15 cellular contexts compared by ENCODE assay signal in the genomic region with DNA sequence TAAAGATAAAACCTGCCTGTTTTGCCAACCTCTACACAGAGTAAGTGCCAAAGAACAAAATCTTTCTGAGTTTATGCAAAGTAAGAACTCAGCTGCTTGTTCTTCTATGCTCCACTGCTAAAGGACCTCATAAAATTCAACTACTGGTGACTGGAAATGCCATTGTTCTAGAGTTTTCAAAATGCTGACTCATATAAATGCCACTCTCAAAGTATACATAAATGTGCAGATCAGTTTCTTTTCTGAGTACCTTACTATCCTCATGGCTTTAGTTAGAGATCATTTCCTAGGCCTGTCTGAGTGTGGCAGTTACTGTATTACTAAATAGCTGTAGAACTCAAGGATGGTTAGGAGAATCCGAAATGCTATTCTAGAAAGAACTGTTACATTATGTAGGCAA. TPM values are rescaled to one million over a fixed set of nuclear protein-coding genes. Genes with fewer than 3 reads are reported as not detected.
DNase-seq lines count a peak whose midpoint lies in the region; ATAC-seq and TF ChIP-seq lines count a peak whose summit lies in the region.
"Had no signal": no experiment of that assay in that cellular context is flagged by ENCODE, and none has a peak within 500 bp of the region (broad histone marks: within the 10 kb centered on the region; RNA-seq: fewer than 3 reads in every experiment).

No MANE protein-coding gene starts in this region.

- no peak overlapping the region for H3K23ac ChIP-seq in neuronal stem cell (ENCODE audit: low read depth, low read length, poor library complexity)

- H3K4ac ChIP-seq in neuronal stem cell (ENCODE audit: low read length) = no peak overlapping the region

- H3K27me3 ChIP-seq in A673 (replicated peaks; ENCODE audit: insufficient read depth, low read depth, low read length, poor library complexity) = no peaks in the 10 kb centered on the region
- no peaks in the 10 kb centered on the region for H3K27me3 ChIP-seq in Karpas-422 (ENCODE audit: low read length)
- no peaks in the 10 kb centered on the region for H3K27me3 ChIP-seq in neuronal stem cell (ENCODE audit: control insufficient read depth in 3 of 3, insufficient read depth in 3 of 3, low read depth in 1 of 3, low read length in 3 of 3)
- H3K27me3 ChIP-seq: cardiac muscle cell had no signal

- no peak overlapping the region for H3K4me3 Mint-ChIP-seq in chondrocyte (ENCODE audit: unreplicated experiment)
- H3K4me3 Mint-ChIP-seq in stimulated activated memory B cell treated with anti-CD40 and anti-IgM and Interleukin-4, amounts not matched to agents 10 μg/mL and 1 μg/mL and 100 μg/mL, for 72 hours = no peak overlapping the region
- H3K4me3 Mint-ChIP-seq in activated CD4-positive, alpha-beta memory T cell treated with anti-CD3 and anti-CD28 coated beads for 36 hours = no peak overlapping the region
- H3K4me3 Mint-ChIP-seq: activated T-cell treated with anti-CD3 and anti-CD28 coated beads, Interleukin-2, amount 50 U/mL, for 24 hours had no signal

- no peak overlapping the region for H2BK5ac ChIP-seq in neuronal stem cell (ENCODE audit: low read length)

- BruUV-seq in A673 (replicated peaks; lab: Mats Ljungman, UMichigan) = no TSS peak

- ATAC-seq in stimulated activated memory B cell treated with anti-CD40 and anti-IgM and Interleukin-4, amounts not matched to agents 10 μg/mL and 1 μg/mL and 100 μg/mL, for 72 hours = no peak
- ATAC-seq in HG03108 (IDR thresholded peaks at IDR 0.05; ENCODE audit: unreplicated experiment) = no peak

- H3K14ac ChIP-seq in neuronal stem cell (ENCODE audit: low read length) = no peak overlapping the region

- no peaks in the 10 kb centered on the region for H3K27me3 Mint-ChIP-seq in chondrocyte (ENCODE audit: low read depth)
- no peaks in the 10 kb centered on the region for H3K27me3 Mint-ChIP-seq in stimulated activated memory B cell treated with anti-CD40 and anti-IgM and Interleukin-4, amounts not matched to agents 10 μg/mL and 1 μg/mL and 100 μg/mL, for 72 hours
- H3K27me3 Mint-ChIP-seq in activated CD4-positive, alpha-beta memory T cell treated with anti-CD3 and anti-CD28 coated beads for 36 hours = no peaks in the 10 kb centered on the region
- H3K27me3 Mint-ChIP-seq: activated T-cell treated with anti-CD3 and anti-CD28 coated beads, Interleukin-2, amount 50 U/mL, for 24 hours had no signal

- no peak overlapping the region for H3K9ac ChIP-seq in Karpas-422 (ENCODE audit: low read length)
- no peak overlapping the region for H3K9ac ChIP-seq in neuronal stem cell (ENCODE audit: low read depth, low read length, poor library complexity)

- peaks cover 69% of the 10 kb centered on the region for H3K4me1 Mint-ChIP-seq in chondrocyte (ENCODE audit: low read depth)
- H3K4me1 Mint-ChIP-seq in stimulated activated memory B cell treated with anti-CD40 and anti-IgM and Interleukin-4, amounts not matched to agents 10 μg/mL and 1 μg/mL and 100 μg/mL, for 72 hours = peaks cover 13% of the 10 kb centered on the region
- peaks cover 4% of the 10 kb centered on the region for H3K4me1 Mint-ChIP-seq in activated CD4-positive, alpha-beta memory T cell treated with anti-CD3 and anti-CD28 coated beads for 36 hours (ENCODE audit: low read depth)

- H3K27ac Mint-ChIP-seq in chondrocyte (ENCODE audit: unreplicated experiment) = peak overlapping the region; percentile 18
- no peak overlapping the region for H3K27ac Mint-ChIP-seq in stimulated activated memory B cell treated with anti-CD40 and anti-IgM and Interleukin-4, amounts not matched to agents 10 μg/mL and 1 μg/mL and 100 μg/mL, for 72 hours
- no peak overlapping the region for H3K27ac Mint-ChIP-seq in activated CD4-positive, alpha-beta memory T cell treated with anti-CD3 and anti-CD28 coated beads for 36 hours
- H3K27ac Mint-ChIP-seq: activated T-cell treated with anti-CD3 and anti-CD28 coated beads, Interleukin-2, amount 50 U/mL, for 24 hours had no signal

- H3K79me2 ChIP-seq in Karpas-422 (ENCODE audit: low read length) = peaks cover 23% of the 10 kb centered on the region

- peak overlapping the region; percentile 29 for H3K4me2 ChIP-seq in Karpas-422 (ENCODE audit: low read depth, low read length, poor library complexity, severe bottlenecking)
- no peak overlapping the region for H3K4me2 ChIP-seq in neuronal stem cell (ENCODE audit: insufficient read depth, low read length, poor library complexity, severe bottlenecking)

- no peak overlapping the region for H2BK12ac ChIP-seq in neuronal stem cell (ENCODE audit: low read length)

- no peaks in the 10 kb centered on the region for H3K9me3 Mint-ChIP-seq in chondrocyte (ENCODE audit: low read depth)
- H3K9me3 Mint-ChIP-seq in stimulated activated memory B cell treated with anti-CD40 and anti-IgM and Interleukin-4, amounts not matched to agents 10 μg/mL and 1 μg/mL and 100 μg/mL, for 72 hours = no peaks in the 10 kb centered on the region
- H3K9me3 Mint-ChIP-seq in activated CD4-positive, alpha-beta memory T cell treated with anti-CD3 and anti-CD28 coated beads for 36 hours = no peaks in the 10 kb centered on the region
- H3K9me3 Mint-ChIP-seq: activated T-cell treated with anti-CD3 and anti-CD28 coated beads, Interleukin-2, amount 50 U/mL, for 24 hours had no signal

- H3K27ac ChIP-seq in A673 (ENCODE audit: low read depth, low read length, poor library complexity, severe bottlenecking) = peak overlapping the region; percentile 37
- H3K27ac ChIP-seq in Karpas-422 (ENCODE audit: low read length) = peak overlapping the region; percentile 62
- H3K27ac ChIP-seq in neuronal stem cell (replicated peaks; ENCODE audit: low read length) = no peak overlapping the region

- no peak for TF ChIP-seq CTCF in A673 (conservative IDR thresholded peaks at IDR 0.05; ENCODE audit: low read depth, low read length)
- peak; percentile 23 for TF ChIP-seq CTCF in chondrocyte (IDR thresholded peaks at IDR 0.05)

- H3K36me3 ChIP-seq in A673 (ENCODE audit: insufficient read depth, low read length, poor library complexity, severe bottlenecking) (no peaks in the 10 kb centered on the region), Karpas-422 (ENCODE audit: insufficient read depth, low read length) (no peaks in the 10 kb centered on the region), neuronal stem cell (replicated peaks in 1 of 2; ENCODE audit: control insufficient read depth in 2 of 2, insufficient read depth in 2 of 2, low read length in 2 of 2) (peaks cover 0 to 46% of the 10 kb centered on the region in 2 donors)
- H3K36me3 ChIP-seq: cardiac muscle cell had no signal

- H3K9me3 ChIP-seq in A673 (ENCODE audit: low read depth, low read length, poor library complexity, severe bottlenecking) = no peaks in the 10 kb centered on the region
- no peaks in the 10 kb centered on the region for H3K9me3 ChIP-seq in Karpas-422 (ENCODE audit: low read length)
- no peaks in the 10 kb centered on the region for H3K9me3 ChIP-seq in neuronal stem cell (replicated peaks in 1 of 2; ENCODE audit: control insufficient read depth in 2 of 2, insufficient read depth in 1 of 2, low read depth in 1 of 2, low read length in 2 of 2)

- H2BK120ac ChIP-seq in neuronal stem cell (ENCODE audit: low read depth, low read length) = no peak overlapping the region

- H2AFZ ChIP-seq in Karpas-422 (ENCODE audit: low read length) (no peak overlapping the region), neuronal stem cell (ENCODE audit: low read length) (no peak overlapping the region)

- CTCF ChIA-PET in A673 (lab: Charles Lee) = interaction anchor here (0.5 to 1.4 kb wide), 3 partner anchors 68 to 183 kb away, joined by 3 to 4 read pairs (median 3); no protein-coding TSS in a partner anchor
- CTCF ChIA-PET in activated CD4-positive, alpha-beta memory T cell treated with anti-CD3 and anti-CD28 coated beads for 36 hours (lab: Charles Lee) = interaction anchor here (0.9 to 3.3 kb wide), 6 partner anchors 24 to 88 kb away, joined by 3 to 32 read pairs (median 6); partner anchors contain the start of genes FARS2 and LYRM4

- intact Hi-C loops in A673 (cut with micrococcal nuclease; ENCODE audit: unreplicated experiment) = loop anchor here (5.0 kb wide), 1 partner anchor 172 kb away; no protein-coding TSS in a partner anchor
- intact Hi-C loops in activated CD4-positive, alpha-beta memory T cell treated with anti-CD3 and anti-CD28 coated beads for 36 hours (cut with micrococcal nuclease) = loop anchor here (1.0 kb wide), 2 partner anchors 88 to 164 kb away; no protein-coding TSS in a partner anchor

- no CpG with 5 or more reads among the region's 1 CpG for WGBS in neuronal stem cell (ENCODE audit: extremely low coverage in 2 of 2, insufficient read length in 2 of 2, insufficient replicate concordance in 1 of 2), 2 donors

- no peaks in the 10 kb centered on the region for H3K36me3 Mint-ChIP-seq in chondrocyte (ENCODE audit: low read depth)
- peaks cover 57% of the 10 kb centered on the region for H3K36me3 Mint-ChIP-seq in stimulated activated memory B cell treated with anti-CD40 and anti-IgM and Interleukin-4, amounts not matched to agents 10 μg/mL and 1 μg/mL and 100 μg/mL, for 72 hours
- H3K36me3 Mint-ChIP-seq in activated CD4-positive, alpha-beta memory T cell treated with anti-CD3 and anti-CD28 coated beads for 36 hours = peaks cover 21% of the 10 kb centered on the region

- peaks cover 54% of the 10 kb centered on the region for H3K4me1 ChIP-seq in A673 (ENCODE audit: insufficient read depth, low read length, poor library complexity, severe bottlenecking)
- peaks cover 77% of the 10 kb centered on the region for H3K4me1 ChIP-seq in Karpas-422 (ENCODE audit: low read length)
- no peaks in the 10 kb centered on the region for H3K4me1 ChIP-seq in neuronal stem cell (ENCODE audit: control insufficient read depth in 2 of 2, insufficient read depth in 1 of 2, low read depth in 1 of 2, low read length in 2 of 2)

- H4K91ac ChIP-seq in neuronal stem cell (ENCODE audit: low read depth, low read length, poor library complexity) = no peak overlapping the region

- peak; percentile 55 for DNase-seq in A673 (ENCODE audit: low spot score)
- DNase-seq in Karpas-422 = no peak
- DNase-seq in chondrocyte (ENCODE audit: low spot score) = no peak
- peak; percentile 26 to 35 for DNase-seq in lung microvascular endothelial cell (ENCODE audit: low read depth in 2 of 2)
- no peak for DNase-seq in neuronal stem cell (ENCODE audit: low spot score)
- DNase-seq in activated CD4-positive, alpha-beta memory T cell treated with anti-CD3 and anti-CD28 coated beads for 36 hours = no peak
- DNase-seq: activated CD4-positive, alpha-beta T cell treated with anti-CD3 and anti-CD28 coated beads, Interleukin-2, amount 50 U/mL, for 4 hours; activated naive CD4-positive, alpha-beta T cell treated with anti-CD3 and anti-CD28 coated beads, Interleukin-2, amount 50 U/mL, for 16 hours; COR-L47; effector CD8-positive, alpha-beta T cell; kidney had no signal

- H4K8ac ChIP-seq in neuronal stem cell (ENCODE audit: low read depth, low read length) = no peak overlapping the region

- POLR2A ChIA-PET in A673 (lab: Charles Lee; ENCODE audit: low non-redundant PET) = no interaction called here
- POLR2A ChIA-PET in activated CD4-positive, alpha-beta memory T cell treated with anti-CD3 and anti-CD28 coated beads for 36 hours (lab: Charles Lee) = no interaction called here

- H3K18ac ChIP-seq in neuronal stem cell (ENCODE audit: low read length) = no peak overlapping the region

- no peaks in the 10 kb centered on the region for H3K79me1 ChIP-seq in neuronal stem cell (ENCODE audit: low read depth, low read length)

- no peaks in the 10 kb centered on the region for H3K9me2 ChIP-seq in Karpas-422 (replicated peaks; ENCODE audit: insufficient read depth, low read length)

- H2AK5ac ChIP-seq in neuronal stem cell (ENCODE audit: low read depth, low read length) = no peak overlapping the region

- H4K20me1 ChIP-seq in Karpas-422 (ENCODE audit: insufficient read depth, low read depth, low read length) = no peaks in the 10 kb centered on the region

- H3K4me3 ChIP-seq in A673 (ENCODE audit: low read depth, low read length, poor library complexity, severe bottlenecking) = no peak overlapping the region
- H3K4me3 ChIP-seq in Karpas-422 (ENCODE audit: low read length) = no peak overlapping the region
- H3K4me3 ChIP-seq in neuronal stem cell (ENCODE audit: low read length in 2 of 2) = no peak overlapping the region
- H3K4me3 ChIP-seq: cardiac muscle cell had no signal

- no peak overlapping the region for H2BK15ac ChIP-seq in neuronal stem cell (ENCODE audit: low read length)

RNA-seq across cellular contexts. Expression of gene LYRM4, which starts 45.6 kb away (rescaled TPM):
- total RNA-seq in A673 (2021) = 50.9 and 53.6 TPM in 2 replicates
- total RNA-seq in Karpas-422 (2014; rRNA removed; shearing (Covaris generic); ENCODE audit: low replicate concordance) = 22.6 and 50.5 TPM in 2 replicates
- 18.0 to 23.9 TPM (median 23.3 TPM) in 3 replicates for total RNA-seq in chondrocyte
- 14.6 and 14.7 TPM in 2 replicates for total RNA-seq in lung microvascular endothelial cell
- 49.6 TPM for polyA plus RNA-seq in neuronal stem cell (2013, experiment 1 of 2)
- polyA plus RNA-seq in neuronal stem cell (2013, experiment 2 of 2) = 51.2 TPM
- total RNA-seq in activated CD4-positive, alpha-beta memory T cell treated with anti-CD3 and anti-CD28 coated beads for 36 hours = 10 to 100 TPM; 50.6 to 53.6 TPM

RNA-seq across cellular contexts. Expression of gene FARS2, which starts 46.1 kb away (rescaled TPM):
- total RNA-seq in A673 (2021) (17.8 and 19.5 TPM in 2 replicates), chondrocyte (10.7 to 18.1 TPM (median 11.8 TPM) in 3 replicates), lung microvascular endothelial cell (21.4 and 22.0 TPM in 2 replicates)
- 9.0 and 16.0 TPM in 2 replicates for total RNA-seq in Karpas-422 (2014; rRNA removed; shearing (Covaris generic); ENCODE audit: low replicate concordance)
- 6.7 TPM for polyA plus RNA-seq in neuronal stem cell (2013, experiment 1 of 2)
- 6.7 TPM for polyA plus RNA-seq in neuronal stem cell (2013, experiment 2 of 2)
- 10 to 100 TPM; 22.7 to 23.7 TPM for total RNA-seq in activated CD4-positive, alpha-beta memory T cell treated with anti-CD3 and anti-CD28 coated beads for 36 hours

Comparison
In these comparisons a context has a peak if more than half of its experiments do, and no peak if none do; other contexts are left out.
1. DNase-seq: peak in A673 (single experiment) and lung microvascular endothelial cell (2 of 2); none in Karpas-422 (single experiment), chondrocyte (single experiment), neuronal stem cell (single experiment) and activated CD4-positive, alpha-beta memory T cell treated with anti-CD3 and anti-CD28 coated beads for 36 hours (single experiment).